Comparison of ENCODE assay signal across 21 cellular contexts in genomic region chr1:162694911-162695310, GRCh38.
A peak's percentile ranks its signal among the peaks of the same experiment; 100 is the strongest.
DNase-seq lines count a peak whose midpoint lies in the region; ATAC-seq and TF ChIP-seq lines count a peak whose summit lies in the region.
"Had no signal": no experiment of that assay in that cellular context is flagged by ENCODE, and none has a peak within 500 bp of the region (broad histone marks: within the 10 kb centered on the region; RNA-seq: fewer than 3 reads in every experiment).

No MANE protein-coding gene starts in this region.

- intact Hi-C loops in adrenal gland (cut with DNase I) = no loop called here

- H3K36me3 ChIP-seq in GM23248 (ENCODE audit: low read depth) = peaks cover 5% of the 10 kb centered on the region
- H3K36me3 ChIP-seq in adrenal gland (replicated peaks in 1 of 2) = no peaks in the 10 kb centered on the region
- H3K36me3 ChIP-seq in muscle layer of colon (ENCODE audit: insufficient read depth, low read length) = no peaks in the 10 kb centered on the region
- H3K36me3 ChIP-seq in stomach smooth muscle (ENCODE audit: control insufficient read depth in 2 of 2, insufficient read depth in 2 of 2, low read length in 2 of 2) = no peaks in the 10 kb centered on the region
- H3K36me3 ChIP-seq: BLaER1 had no signal

- H3K4me3 ChIP-seq in GM23248 (no peak overlapping the region), adrenal gland (no peak overlapping the region), muscle layer of colon (ENCODE audit: low read depth in 1 of 2, low read length in 2 of 2) (no peak overlapping the region), stomach smooth muscle (ENCODE audit: low read length in 2 of 2) (no peak overlapping the region), foreskin fibroblast (ENCODE audit: low read depth in 1 of 2, low read length in 2 of 2) (no peak overlapping the region)
- H3K4me3 ChIP-seq: BLaER1, GM12878 had no signal

- H3K27me3 ChIP-seq in GM23248 (replicated peaks; ENCODE audit: insufficient read depth) (no peaks in the 10 kb centered on the region), adrenal gland (no peaks in the 10 kb centered on the region), muscle layer of colon (ENCODE audit: control insufficient read depth in 1 of 2, insufficient read depth in 2 of 2, low read length in 2 of 2) (no peaks in the 10 kb centered on the region), stomach smooth muscle (ENCODE audit: control insufficient read depth in 1 of 2, insufficient read depth in 2 of 2, low read length in 2 of 2) (no peaks in the 10 kb centered on the region)
- H3K27me3 ChIP-seq: BLaER1 had no signal

- 41 to 51% methylated on average over 4 of the region's 4 CpGs for WGBS in GM23248 (ENCODE audit: low coverage in 1 of 2, low lambda C conversion rate in 2 of 2, missing lambda C conversion rate in 2 of 2), 2 experiments
- WGBS in adrenal gland, 4 donors = 80 to 93% (median 90%) methylated on average over 4 of the region's 4 CpGs

- no peak overlapping the region for H2AFZ ChIP-seq in GM23248

- H3K79me2 ChIP-seq in GM23248 (ENCODE audit: insufficient read depth) = peaks cover 88% of the 10 kb centered on the region

- H3K9ac ChIP-seq in GM23248 = no peak overlapping the region
- H3K9ac ChIP-seq in muscle layer of colon (ENCODE audit: low read length) = no peak overlapping the region
- peak overlapping the region in 1 of 2 donors; percentile 29 for H3K9ac ChIP-seq in stomach smooth muscle (ENCODE audit: low read length in 2 of 2)
- H3K9ac ChIP-seq: BLaER1 had no signal

- H3K9me2 ChIP-seq in GM23248 (ENCODE audit: insufficient read depth) = no peaks in the 10 kb centered on the region

- peaks cover 24% of the 10 kb centered on the region; the same call in 1 of the 2 replicates for H4K20me1 ChIP-seq in GM23248 (ENCODE audit: insufficient read depth)
- H4K20me1 ChIP-seq: BLaER1 had no signal

- DNase-seq in GM23248 = no peak
- no peak for DNase-seq in adrenal gland
- no peak for DNase-seq in DMS79 (lab: John Stamatoyannopoulos, UW)
- DNase-seq in foreskin fibroblast = no peak
- DNase-seq: CD4-positive, alpha-beta memory T cell; DMS153; EL; KG1; NCI-H1105 treated with DMSO at 0.1 percent for 48 hours; NCI-H1694 treated with DMSO at 0.1 percent for 48 hours; NCI-H510A treated with DMSO at 0.1 percent for 48 hours; PC-3; RPMI8226; SIG-M5 had no signal

- in situ Hi-C loops in GM23248 (cut with MboI) = no loop called here

- ATAC-seq in HG02884 (IDR thresholded peaks at IDR 0.05; ENCODE audit: unreplicated experiment) (no peak), GM21737 (IDR thresholded peaks at IDR 0.05; ENCODE audit: unreplicated experiment) (no peak)
- ATAC-seq: GM12878, HepG2, PC-3 had no signal

- H3K4me2 ChIP-seq in GM23248 (ENCODE audit: unreplicated experiment) = no peak overlapping the region
- H3K4me2 ChIP-seq: BLaER1 had no signal

- peaks cover 92% of the 10 kb centered on the region for H3F3A ChIP-seq in GM23248 (ENCODE audit: insufficient read depth)

- H3K9me3 ChIP-seq in GM23248 (ENCODE audit: low read depth) = no peaks in the 10 kb centered on the region
- no peaks in the 10 kb centered on the region for H3K9me3 ChIP-seq in adrenal gland (replicated peaks in 1 of 3)
- H3K9me3 ChIP-seq in muscle layer of colon (ENCODE audit: low read length) = no peaks in the 10 kb centered on the region
- no peaks in the 10 kb centered on the region for H3K9me3 ChIP-seq in stomach smooth muscle (ENCODE audit: control insufficient read depth in 2 of 2, low read length in 2 of 2)
- H3K9me3 ChIP-seq: BLaER1 had no signal

- TF ChIP-seq CTCF in adrenal gland (IDR thresholded peaks at IDR 0.05) (no peak), foreskin fibroblast (IDR thresholded peaks at IDR 0.05; ENCODE audit: low read depth, low read length) (no peak)

- 0 out of 2 replicates have a peak overlapping the region, but pooled peaks have one; percentile 6 for H3K27ac ChIP-seq in GM23248
- H3K27ac ChIP-seq in adrenal gland = peak overlapping the region in 3 of 5 donors; percentile 49 to 83 (median 77)
- peak overlapping the region; percentile 93 for H3K27ac ChIP-seq in muscle layer of colon (ENCODE audit: low read depth, low read length)
- H3K27ac ChIP-seq in stomach smooth muscle (ENCODE audit: low read length) = peak overlapping the region; percentile 94
- H3K27ac ChIP-seq: BLaER1 had no signal

- TF ChIP-seq POLR2A in adrenal gland (IDR thresholded peaks at IDR 0.05) = no peak

- H3K4me1 ChIP-seq in GM23248 (ENCODE audit: insufficient read depth) (peaks cover 85% of the 10 kb centered on the region), adrenal gland (replicated peaks in 1 of 2) (peaks cover 55 to 65% of the 10 kb centered on the region in 2 donors), muscle layer of colon (ENCODE audit: insufficient read depth, low read length) (peaks cover 93% of the 10 kb centered on the region), stomach smooth muscle (ENCODE audit: control insufficient read depth, insufficient read depth, low read length) (peaks cover 71% of the 10 kb centered on the region)

Comparison
In these comparisons a context has a peak if more than half of its experiments do, and no peak if none do; other contexts are left out.
1. H3K27ac ChIP-seq: peak in every context shown above with its lines; median percentile 94 in stomach smooth muscle; 93 in muscle layer of colon; 77 in adrenal gland; 6 in GM23248.